Comparison of ENCODE assay signal across 33 cellular contexts in genomic region chr1:109948285-109948630, GRCh38. TPM values are rescaled to one million over a fixed set of nuclear protein-coding genes. Genes with fewer than 3 reads are reported as not detected.
DNase-seq lines count a peak whose midpoint lies in the region; ATAC-seq and TF ChIP-seq lines count a peak whose summit lies in the region.
"Had no signal": no experiment of that assay in that cellular context is flagged by ENCODE, and none has a peak within 500 bp of the region (broad histone marks: within the 10 kb centered on the region; RNA-seq: fewer than 3 reads in every experiment).

No MANE protein-coding gene starts in this region.

- intact Hi-C loops in Panc1 (cut with micrococcal nuclease; ENCODE audit: unreplicated experiment) (no loop called here), left colon (cut with DNase I, micrococcal nuclease) (no loop called here), spleen (cut with DNase I; ENCODE audit: low total_unique reads) (no loop called here)

- H3K27ac Mint-ChIP-seq in nephron progenitor cell: peak overlapping the region; percentile 57
- H3K27ac Mint-ChIP-seq: activated CD4-positive, alpha-beta memory T cell treated with anti-CD3 and anti-CD28 coated beads, Interleukin-2, amount 10 ng/mL, durations not matched to agents 7 days and 5 days; activated T-helper 1 cell treated with anti-CD3 and anti-CD28 coated beads, Interleukin-12 subunit alpha, Interleukin-12 subunit beta, Interleukin-2, Interleukin-4 antibody, amounts not matched to agents 30 ng/mL and 10 ng/mL and 1 ng/mL, durations not matched to agents 14 hours and 24 hours and 36 hours; CD4-positive, alpha-beta T cell; neural progenitor cell had no signal

- H3K9me3 Mint-ChIP-seq in nephron progenitor cell: peaks cover 3% of the 10 kb centered on the region
- H3K9me3 Mint-ChIP-seq: activated CD4-positive, alpha-beta memory T cell treated with anti-CD3 and anti-CD28 coated beads, Interleukin-2, amount 10 ng/mL, durations not matched to agents 7 days and 5 days; activated T-helper 1 cell treated with anti-CD3 and anti-CD28 coated beads, Interleukin-12 subunit alpha, Interleukin-12 subunit beta, Interleukin-2, Interleukin-4 antibody, amounts not matched to agents 30 ng/mL and 10 ng/mL and 1 ng/mL, durations not matched to agents 14 hours and 24 hours and 36 hours; CD4-positive, alpha-beta T cell; neural progenitor cell had no signal

- BruUV-seq in Panc1 (replicated peaks; lab: Mats Ljungman, UMichigan): no TSS peak

- H3K4me3 ChIP-seq in Panc1 (ENCODE audit: low read depth in 2 of 2, low read length in 2 of 2) (no peak overlapping the region), spleen (no peak overlapping the region)
- H3K4me3 ChIP-seq: dorsolateral prefrontal cortex, heart right ventricle, neural progenitor cell had no signal

- H3K9me3 ChIP-seq in Panc1 (ENCODE audit: control insufficient read depth, insufficient read depth, low read depth, low read length) (no peaks in the 10 kb centered on the region), spleen (no peaks in the 10 kb centered on the region)
- H3K9me3 ChIP-seq: heart right ventricle had no signal

- CTCF ChIA-PET in Panc1 (lab: Charles Lee): no interaction called here

- H3K4me1 ChIP-seq in Panc1 (ENCODE audit: control insufficient read depth, insufficient read depth, low read length) (peaks cover 14% of the 10 kb centered on the region), spleen (peaks cover 0 to 12% (median 0%) of the 10 kb centered on the region in 6 donors)

- POLR2A ChIA-PET in Panc1 (lab: Charles Lee): no interaction called here

- H3K4me3 Mint-ChIP-seq in nephron progenitor cell: no peak overlapping the region
- H3K4me3 Mint-ChIP-seq: activated CD4-positive, alpha-beta memory T cell treated with anti-CD3 and anti-CD28 coated beads, Interleukin-2, amount 10 ng/mL, durations not matched to agents 7 days and 5 days; activated T-helper 1 cell treated with anti-CD3 and anti-CD28 coated beads, Interleukin-12 subunit alpha, Interleukin-12 subunit beta, Interleukin-2, Interleukin-4 antibody, amounts not matched to agents 30 ng/mL and 10 ng/mL and 1 ng/mL, durations not matched to agents 14 hours and 24 hours and 36 hours; CD4-positive, alpha-beta T cell; neural progenitor cell had no signal

- H3K36me3 ChIP-seq in Panc1 (ENCODE audit: control insufficient read depth, insufficient read depth, low read length) (no peaks in the 10 kb centered on the region), spleen (no peaks in the 10 kb centered on the region)
- H3K36me3 ChIP-seq: brain microvascular endothelial cell, heart right ventricle, neural progenitor cell had no signal

- TF ChIP-seq CTCF in 22Rv1 (IDR thresholded peaks at IDR 0.05): no peak
- no peak for TF ChIP-seq CTCF in Panc1 (IDR thresholded peaks at IDR 0.05)
- no peak for TF ChIP-seq CTCF in nephron progenitor cell (IDR thresholded peaks at IDR 0.05)
- TF ChIP-seq CTCF in spleen (IDR thresholded peaks at IDR 0.05 in 8 of 11, conservative IDR thresholded peaks at IDR 0.05 in 3 of 11): no peak

- H3K27ac ChIP-seq in 22Rv1 (peak overlapping the region; percentile 53), Panc1 (ENCODE audit: low read length) (peak overlapping the region; percentile 95), spleen (peak overlapping the region in 4 of 8 donors; percentile 18 to 68 (median 62))
- H3K27ac ChIP-seq: brain microvascular endothelial cell, HL-60, neural progenitor cell had no signal

- DNase-seq in Panc1 (ENCODE audit: low read depth, low spot score): no peak
- DNase-seq in left colon: no peak
- DNase-seq in nephron progenitor cell: no peak
- no peak for DNase-seq in spleen
- DNase-seq in retina: no peak
- DNase-seq: activated CD4-positive, alpha-beta memory T cell treated with anti-CD3 and anti-CD28 coated beads, Interleukin-2, amount 10 ng/mL, durations not matched to agents 7 days and 5 days; activated CD8-positive, alpha-beta memory T cell treated with anti-CD3 and anti-CD28 coated beads, Interleukin-2, amount 50 U/mL, for 48 hours; activated naive CD4-positive, alpha-beta T cell treated with anti-CD3 and anti-CD28 coated beads, Interleukin-2, amount 50 U/mL, for 16 hours; AML-193; amniotic stem cell; brain microvascular endothelial cell; CD4-positive, alpha-beta T cell; cerebellar nuclear complex; dorsolateral prefrontal cortex; EL; foreskin melanocyte; heart right ventricle; Kasumi-1; kidney; NCI-H1417 treated with DMSO at 0.1 percent for 48 hours; NCI-H2029 treated with DMSO at 0.1 percent for 48 hours; NCI-H526; OCI-M1; stimulated activated CD4-positive, alpha-beta T cell treated with anti-CD3 and anti-CD28 coated beads, Interleukin-4, amount 100 ng/mL, for 24 hours; T-helper 2 cell; trophoblast cell had no signal

- peaks cover 5% of the 10 kb centered on the region for H3K36me3 Mint-ChIP-seq in nephron progenitor cell (ENCODE audit: low read depth)
- H3K36me3 Mint-ChIP-seq: neural progenitor cell had no signal

- peak; percentile 37; the same call in 1 of the 2 replicates for ATAC-seq in Panc1
- peak; percentile 82 for ATAC-seq in left colon
- ATAC-seq in GM21529 (IDR thresholded peaks at IDR 0.05; ENCODE audit: unreplicated experiment): no peak
- no peak for ATAC-seq in HG02938 (IDR thresholded peaks at IDR 0.05; ENCODE audit: unreplicated experiment)
- ATAC-seq: SK-N-SH treated with all-trans-retinoic acid at 6 μM for 48 hours had no signal

- H3K27me3 ChIP-seq in Panc1 (ENCODE audit: control insufficient read depth, insufficient read depth, low read length) (no peaks in the 10 kb centered on the region), spleen (replicated peaks in 1 of 7) (no peaks in the 10 kb centered on the region)
- H3K27me3 ChIP-seq: brain microvascular endothelial cell, dorsolateral prefrontal cortex, heart right ventricle, neural progenitor cell had no signal

- peaks cover 17% of the 10 kb centered on the region for H3K27me3 Mint-ChIP-seq in nephron progenitor cell (ENCODE audit: low read depth, poor library complexity)
- H3K27me3 Mint-ChIP-seq: activated CD4-positive, alpha-beta memory T cell treated with anti-CD3 and anti-CD28 coated beads, Interleukin-2, amount 10 ng/mL, durations not matched to agents 7 days and 5 days; CD4-positive, alpha-beta T cell had no signal

- in situ Hi-C loops in Panc1 (cut with HindIII; ENCODE audit: low pct_unique_long_range_greater_than_20kb, low sequenced_read_pairs): no loop called here

- TF ChIP-seq POLR2A in spleen (IDR thresholded peaks at IDR 0.05): no peak

- H3K4me1 Mint-ChIP-seq in nephron progenitor cell: peaks cover 11% of the 10 kb centered on the region

RNA-seq across cellular contexts. Expression of gene AHCYL1, which starts 36.3 kb away (rescaled TPM):
- 174 TPM for total RNA-seq in Panc1 (2021; ENCODE audit: unreplicated experiment)
- polyA plus RNA-seq in Panc1 (2012; ENCODE audit: insufficient read length): 148 TPM
- total RNA-seq in left colon: 10 to 100 TPM; 90.7 to 95.1 TPM
- total RNA-seq in spleen: 10 to 100 TPM; 47.1 to 65.3 (median 52.7) TPM
- 10 to 100 TPM; 16.2 to 29.9 (median 21.1) TPM for polyA plus RNA-seq in spleen

RNA-seq across cellular contexts. Expression of gene CSF1, which starts 37.6 kb away (rescaled TPM):
- total RNA-seq in Panc1 (2021; ENCODE audit: unreplicated experiment) (217 TPM), left colon (10 to 100 TPM in 1 of 2 donors, 1 to 10 TPM in 1; 9.5 to 20.2 TPM), spleen (100 to 1,000 TPM in 4 of 7 donors, 10 to 100 TPM in 3; 54.2 to 207 (median 112) TPM)
- polyA plus RNA-seq in Panc1 (2012; ENCODE audit: insufficient read length): 109 TPM
- polyA plus RNA-seq in spleen: 10 to 100 TPM in 1 of 3 donors, 1 to 10 TPM in 2; 5.8 to 17.3 (median 8.1) TPM

Comparison
In these comparisons a context has a peak if more than half of its experiments do, and no peak if none do; other contexts are left out.
1. ATAC-seq: peak in Panc1 (single experiment) and left colon (single experiment); none in GM21529 (single experiment) and HG02938 (single experiment).